In the genomic region with DNA sequence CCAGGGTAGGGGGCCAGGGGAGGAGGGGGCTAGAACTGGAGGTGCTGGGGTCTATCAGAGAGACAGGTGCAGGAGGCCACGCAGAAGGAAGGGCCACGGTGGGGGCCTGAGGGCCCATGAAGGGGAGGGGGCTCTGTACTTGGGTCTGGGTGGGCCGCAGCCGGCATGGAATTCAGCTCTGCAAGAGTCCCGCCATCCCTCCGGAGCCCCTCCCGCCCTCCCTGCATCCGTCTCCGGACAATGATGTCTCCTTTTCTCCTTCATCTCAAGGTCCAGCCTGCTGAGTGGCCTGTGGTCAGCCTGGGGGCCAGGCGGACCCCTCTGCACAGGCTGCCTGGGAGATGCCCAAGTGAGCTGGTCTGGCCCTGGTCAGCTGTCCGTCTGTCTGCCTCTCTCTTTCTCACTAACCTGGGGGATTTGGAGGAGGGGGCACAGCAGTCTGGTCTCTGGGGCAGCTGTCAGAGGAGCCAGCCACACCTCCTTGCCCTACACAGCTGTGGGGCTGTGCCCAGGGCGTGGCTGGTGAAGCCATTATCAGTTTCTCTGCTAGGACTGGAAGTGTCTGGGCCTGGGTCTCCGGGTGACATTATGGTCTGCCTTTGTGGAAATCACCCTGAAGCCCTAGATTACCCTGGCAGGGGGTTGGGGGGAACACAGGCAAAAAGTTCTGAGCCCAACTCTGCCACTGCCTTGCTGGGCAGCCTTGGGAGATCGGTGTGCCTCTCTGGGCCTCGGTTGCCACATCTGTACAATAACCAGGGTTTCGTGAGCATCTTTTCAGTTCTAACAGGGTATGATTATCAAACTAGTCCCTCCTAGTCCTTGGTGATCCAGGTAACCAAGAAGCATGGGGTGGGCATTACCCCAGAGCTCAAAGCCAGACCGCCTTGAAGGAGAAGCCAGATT, we compare ENCODE assay signal across 10 cellular contexts. TPM values are rescaled to one million over a fixed set of nuclear protein-coding genes. Genes with fewer than 3 reads are reported as not detected.
DNase-seq lines count a peak whose midpoint lies in the region; ATAC-seq and TF ChIP-seq lines count a peak whose summit lies in the region.
"Had no signal": no experiment of that assay in that cellular context is flagged by ENCODE, and none has a peak within 500 bp of the region (broad histone marks: within the 10 kb centered on the region; RNA-seq: fewer than 3 reads in every experiment).

No MANE protein-coding gene starts in this region.

- no peak for ATAC-seq in stimulated activated memory B cell treated with anti-CD40 and anti-IgM and Interleukin-4, amounts not matched to agents 10 μg/mL and 1 μg/mL and 100 μg/mL, for 72 hours

- TF ChIP-seq CTCF in WI38 (IDR thresholded peaks at IDR 0.05; ENCODE audit: low read depth, low read length): no peak
- TF ChIP-seq CTCF in dorsolateral prefrontal cortex (IDR thresholded peaks at IDR 0.05 in 54 of 56, conservative IDR thresholded peaks at IDR 0.05 in 2 of 56; ENCODE audit: low read depth in 1 of 56, partially characterized antibody in 56 of 56): no peak

- H3K4me3 ChIP-seq in WI38 (ENCODE audit: low read depth, low read length) (peak overlapping the region; percentile 52), iPS-15b (ENCODE audit: low read depth, low read length) (peak overlapping the region; percentile 53), dorsolateral prefrontal cortex (peak overlapping the region in 2 of 59 donors; percentile 49 to 61)

- no peak overlapping the region for H3K27ac Mint-ChIP-seq in activated CD4-positive, alpha-beta T cell treated with anti-CD3 and anti-CD28 coated beads, Interleukin-2, amount 10 ng/mL, durations not matched to agents 24 days and 14 days
- no peak overlapping the region for H3K27ac Mint-ChIP-seq in stimulated activated memory B cell treated with anti-CD40 and anti-IgM and Interleukin-4, amounts not matched to agents 10 μg/mL and 1 μg/mL and 100 μg/mL, for 72 hours

- intact Hi-C loops in activated CD4-positive, alpha-beta T cell treated with anti-CD3 and anti-CD28 coated beads, Interleukin-2, amount 10 ng/mL, durations not matched to agents 24 days and 14 days (cut with micrococcal nuclease): no loop called here
- intact Hi-C loops in dorsolateral prefrontal cortex (cut with DNase I): no loop called here

- no peak overlapping the region for H3K9ac ChIP-seq in iPS-15b (ENCODE audit: low read depth, low read length)

- no peaks in the 10 kb centered on the region for H3K9me3 ChIP-seq in iPS-15b (ENCODE audit: control insufficient read depth, insufficient read depth, low read length)

- H3K27ac ChIP-seq in dorsolateral prefrontal cortex: no peak overlapping the region

- no peak for DNase-seq in activated CD4-positive, alpha-beta T cell treated with anti-CD3 and anti-CD28 coated beads, Interleukin-2, amount 10 ng/mL, durations not matched to agents 24 days and 14 days
- DNase-seq in activated CD4-positive, alpha-beta T cell treated with anti-CD3 and anti-CD28 coated beads for 4 hours: no peak
- DNase-seq in dorsolateral prefrontal cortex: no peak
- DNase-seq in HEK293T (ENCODE audit: extremely low spot score): no peak
- DNase-seq in activated CD8-positive, alpha-beta memory T cell treated with anti-CD3 and anti-CD28 coated beads for 24 hours: no peak
- DNase-seq: activated effector memory CD4-positive, alpha-beta T cell treated with anti-CD3 and anti-CD28 coated beads, Interleukin-2, amount 50 U/mL, for 16 hours; NCI-H524 had no signal

- H3K36me3 ChIP-seq in iPS-15b (ENCODE audit: control insufficient read depth, insufficient read depth, low read length): peaks cover 5% of the 10 kb centered on the region

- POLR2A ChIA-PET in HEK293T (lab: Yijun Ruan, JAX): interaction anchor here (1.0 to 1.4 kb wide), 2 partner anchors 12 kb away, joined by 3 read pairs; no protein-coding TSS in a partner anchor

- H3K27me3 Mint-ChIP-seq in activated CD4-positive, alpha-beta T cell treated with anti-CD3 and anti-CD28 coated beads, Interleukin-2, amount 10 ng/mL, durations not matched to agents 24 days and 14 days: peaks cover 42% of the 10 kb centered on the region
- H3K27me3 Mint-ChIP-seq in stimulated activated memory B cell treated with anti-CD40 and anti-IgM and Interleukin-4, amounts not matched to agents 10 μg/mL and 1 μg/mL and 100 μg/mL, for 72 hours: peaks cover 67% of the 10 kb centered on the region

- H3K4me3 Mint-ChIP-seq in activated CD4-positive, alpha-beta T cell treated with anti-CD3 and anti-CD28 coated beads, Interleukin-2, amount 10 ng/mL, durations not matched to agents 24 days and 14 days: peak overlapping the region; percentile 65
- peak overlapping the region; percentile 27 for H3K4me3 Mint-ChIP-seq in stimulated activated memory B cell treated with anti-CD40 and anti-IgM and Interleukin-4, amounts not matched to agents 10 μg/mL and 1 μg/mL and 100 μg/mL, for 72 hours

- H3K27me3 ChIP-seq in iPS-15b (ENCODE audit: control insufficient read depth, insufficient read depth, low read length) (peaks cover 32% of the 10 kb centered on the region), dorsolateral prefrontal cortex (peaks cover 0 to 10% (median 0%) of the 10 kb centered on the region in 45 donors)

- peaks cover 2% of the 10 kb centered on the region for H3K36me3 Mint-ChIP-seq in activated CD4-positive, alpha-beta T cell treated with anti-CD3 and anti-CD28 coated beads, Interleukin-2, amount 10 ng/mL, durations not matched to agents 24 days and 14 days (ENCODE audit: low read depth)
- H3K36me3 Mint-ChIP-seq in stimulated activated memory B cell treated with anti-CD40 and anti-IgM and Interleukin-4, amounts not matched to agents 10 μg/mL and 1 μg/mL and 100 μg/mL, for 72 hours: no peaks in the 10 kb centered on the region

- H3K9me3 Mint-ChIP-seq in activated CD4-positive, alpha-beta T cell treated with anti-CD3 and anti-CD28 coated beads, Interleukin-2, amount 10 ng/mL, durations not matched to agents 24 days and 14 days: no peaks in the 10 kb centered on the region
- H3K9me3 Mint-ChIP-seq in stimulated activated memory B cell treated with anti-CD40 and anti-IgM and Interleukin-4, amounts not matched to agents 10 μg/mL and 1 μg/mL and 100 μg/mL, for 72 hours: no peaks in the 10 kb centered on the region

- peaks cover 10% of the 10 kb centered on the region for H3K4me1 Mint-ChIP-seq in activated CD4-positive, alpha-beta T cell treated with anti-CD3 and anti-CD28 coated beads, Interleukin-2, amount 10 ng/mL, durations not matched to agents 24 days and 14 days
- peaks cover 18% of the 10 kb centered on the region for H3K4me1 Mint-ChIP-seq in stimulated activated memory B cell treated with anti-CD40 and anti-IgM and Interleukin-4, amounts not matched to agents 10 μg/mL and 1 μg/mL and 100 μg/mL, for 72 hours

- H3K4me1 ChIP-seq in iPS-15b (ENCODE audit: control insufficient read depth, insufficient read depth, low read length): peaks cover 9% of the 10 kb centered on the region

- CTCF ChIA-PET in HEK293T (lab: Yijun Ruan, JAX): no interaction called here

TF ChIP-seq in HEK293T, 16 proteins besides CTCF, POLR2A, EP300 and RAD21:
- TF ChIP-seq SUZ12 (IDR thresholded peaks at IDR 0.05): no peak
- TF ChIP-seq L3MBTL2 (conservative IDR thresholded peaks at IDR 0.05): no peak
- no peak for TF ChIP-seq TARDBP (IDR thresholded peaks at IDR 0.05)
- no peak for TF ChIP-seq BHLHE40 (IDR thresholded peaks at IDR 0.05; ENCODE audit: borderline replicate concordance)
- TF ChIP-seq CTBP1 (IDR thresholded peaks at IDR 0.05; ENCODE audit: borderline replicate concordance): no peak
- TF ChIP-seq SP1 (IDR thresholded peaks at IDR 0.05): no peak
- TF ChIP-seq FOXA1 (IDR thresholded peaks at IDR 0.05): no peak
- TF ChIP-seq FOXK2 (IDR thresholded peaks at IDR 0.05): no peak
- TF ChIP-seq, protein P1, sequence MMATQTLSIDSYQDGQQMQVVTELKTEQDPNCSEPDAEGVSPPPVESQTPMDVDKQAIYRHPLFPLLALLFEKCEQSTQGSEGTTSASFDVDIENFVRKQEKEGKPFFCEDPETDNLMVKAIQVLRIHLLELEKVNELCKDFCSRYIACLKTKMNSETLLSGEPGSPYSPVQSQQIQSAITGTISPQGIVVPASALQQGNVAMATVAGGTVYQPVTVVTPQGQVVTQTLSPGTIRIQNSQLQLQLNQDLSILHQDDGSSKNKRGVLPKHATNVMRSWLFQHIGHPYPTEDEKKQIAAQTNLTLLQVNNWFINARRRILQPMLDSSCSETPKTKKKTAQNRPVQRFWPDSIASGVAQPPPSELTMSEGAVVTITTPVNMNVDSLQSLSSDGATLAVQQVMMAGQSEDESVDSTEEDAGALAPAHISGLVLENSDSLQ (IDR thresholded peaks at IDR 0.05): no peak
- no peak for TF ChIP-seq FOXM1 (IDR thresholded peaks at IDR 0.05; ENCODE audit: borderline replicate concordance)
- TF ChIP-seq HDGF (IDR thresholded peaks at IDR 0.05; ENCODE audit: borderline replicate concordance): no peak
- TF ChIP-seq ZNF384 (IDR thresholded peaks at IDR 0.05): no peak
- TF ChIP-seq LEF1 (IDR thresholded peaks at IDR 0.05; ENCODE audit: borderline replicate concordance): no peak
- no peak for TF ChIP-seq ELF4 (IDR thresholded peaks at IDR 0.05)
- TF ChIP-seq ARNT (IDR thresholded peaks at IDR 0.05): no peak

RNA-seq across cellular contexts. Expression of a gene that starts 19.0 kb away (rescaled TPM):
- 112 and 117 TPM in 2 replicates for total RNA-seq in activated CD4-positive, alpha-beta T cell treated with anti-CD3 and anti-CD28 coated beads, Interleukin-2, amount 10 ng/mL, durations not matched to agents 24 days and 14 days
- 1,000 to 10,000 TPM in 8 of 120 experiments, 100 to 1,000 TPM in 110, 10 to 100 TPM in 2; 98.5 to 2,404 (median 228) TPM for total RNA-seq in dorsolateral prefrontal cortex
